8 cellular contexts compared by ENCODE assay signal in genomic region chr3:20041197-20041780, GRCh38. TPM values are rescaled to one million over a fixed set of nuclear protein-coding genes. Genes with fewer than 3 reads are reported as not detected.
A peak's percentile ranks its signal among the peaks of the same experiment; 100 is the strongest.
DNase-seq lines count a peak whose midpoint lies in the region; ATAC-seq, FAIRE-seq and TF ChIP-seq lines count a peak whose summit lies in the region.

No MANE protein-coding gene starts in this region.

- BruUV-seq in HepG2 (replicated peaks; lab: Mats Ljungman, UMichigan), result no TSS peak

- in situ Hi-C loops in HepG2 (cut with HindIII; ENCODE audit: extremely low pct_ligation_motif_present, low pct_unique_long_range_greater_than_20kb), result no loop called here

- CTCF ChIA-PET in HepG2 (lab: Yijun Ruan, JAX; ENCODE audit: low intra/inter-chr PET ratio, low total read pairs), result no interaction called here

- TF ChIP-seq CTCF in coronary artery (IDR thresholded peaks at IDR 0.05) (no peak), HepG2 (CRISPR knock-in tag; IDR thresholded peaks at IDR 0.05) (no peak; the same call in 1 of the 2 replicates)

- peak overlapping the region; percentile 52; the same call in 1 of the 2 replicates for H3K9ac ChIP-seq in HepG2 (ENCODE audit: insufficient read depth, low read depth, low read length)

- peak; percentile 70 for FAIRE-seq in HepG2 (lab: Jason Lieb, UNC)

- H3K27me3 ChIP-seq in HepG2 (ENCODE audit: control insufficient read depth in 1 of 2, insufficient read depth in 2 of 2, low read length in 2 of 2), result peaks cover 0 to 1% of the 10 kb centered on the region in 2 experiments; a peak in 2 of 5 replicates

- WGBS in HepG2 (ENCODE audit: low lambda C conversion rate), result 3% methylated on average over 9 of the region's 28 CpGs

- H2AFZ ChIP-seq in HepG2 (ENCODE audit: low read length), result no peak overlapping the region

- POLR2A ChIA-PET in HepG2 (lab: Yijun Ruan, JAX), result interaction anchor here (1.1 to 1.6 kb wide), 2 partner anchors 93 to 96 kb away, joined by 3 to 5 read pairs; no protein-coding TSS in a partner anchor

- no peak for TF ChIP-seq RAD21 in HepG2 (CRISPR knock-in tag; IDR thresholded peaks at IDR 0.05)

- no peaks in the 10 kb centered on the region; the same call in 1 of the 2 replicates for H4K20me1 ChIP-seq in HepG2 (ENCODE audit: insufficient read depth, low read length)

- no peaks in the 10 kb centered on the region for H3K9me3 ChIP-seq in HepG2 (ENCODE audit: low read length)

- TF ChIP-seq EP300 in HepG2 (IDR thresholded peaks at IDR 0.05; ENCODE audit: low read depth in 2 of 2, low read length in 2 of 2) (no peak), HepG2 (CRISPR knock-in tag; IDR thresholded peaks at IDR 0.05; ENCODE audit: borderline replicate concordance) (no peak)

- DNase-seq in NOMO-1 (lab: John Stamatoyannopoulos, UW; ENCODE audit: unreplicated experiment in 2 of 2), result peak; percentile 63 to 84
- DNase-seq in NOMO-1 treated with dmso at 0.1 percent for 144 hours (lab: John Stamatoyannopoulos, UW; ENCODE audit: unreplicated experiment), result no peak
- DNase-seq in NCI-H2196 (lab: John Stamatoyannopoulos, UW; ENCODE audit: unreplicated experiment), result peak; percentile 35
- DNase-seq in activated CD4-positive, alpha-beta T cell treated with anti-CD3 and anti-CD28 coated beads for 48 hours, result peak; percentile 87
- peak; percentile 89 for DNase-seq in coronary artery (ENCODE audit: low spot score)
- DNase-seq in HepG2 (ENCODE audit: low spot score), result peak; percentile 61
- DNase-seq in stimulated activated CD4-positive, alpha-beta T cell treated with anti-CD3 and anti-CD28 coated beads, Interleukin-2, amount 100 ng/mL, for 48 hours, result peak; percentile 71 to 73

- H3K4me2 ChIP-seq in HepG2 (ENCODE audit: low read depth, low read length), result peak overlapping the region; percentile 94

- H3K79me2 ChIP-seq in HepG2 (ENCODE audit: insufficient read depth, low read length), result no peaks in the 10 kb centered on the region

- intact Hi-C loops in HepG2 (cut with micrococcal nuclease; ENCODE audit: unreplicated experiment), result loop anchor here (2.0 to 5.0 kb wide), 3 partner anchors 86 to 281 kb away; partner anchors contain the start of gene RAB5A

- ATAC-seq in HG03025 (IDR thresholded peaks at IDR 0.05; ENCODE audit: low FRiP score, unreplicated experiment) (peak; percentile 38), HepG2 (peak; percentile 88)

- no peak for TF ChIP-seq POLR2A in HepG2 (IDR thresholded peaks at IDR 0.05; ENCODE audit: insufficient read depth in 1 of 2, low read depth in 2 of 2, low read length in 2 of 2)

- peak overlapping the region; percentile 92 for H3K4me3 ChIP-seq in coronary artery
- peak overlapping the region; percentile 66 to 78 (median 77) for H3K4me3 ChIP-seq in HepG2 (replicated peaks in 1 of 3; ENCODE audit: insufficient read depth in 1 of 3, low read depth in 2 of 3, low read length in 3 of 3)

- H3K27ac ChIP-seq in coronary artery, result peak overlapping the region; percentile 96 to 99
- no peak overlapping the region for H3K27ac ChIP-seq in HepG2 (ENCODE audit: extremely low read length, insufficient read depth, low read length)

- peaks cover 36% of the 10 kb centered on the region for H3K4me1 ChIP-seq in HepG2 (ENCODE audit: insufficient read depth, low read length)

- no peaks in the 10 kb centered on the region for H3K36me3 ChIP-seq in HepG2 (replicated peaks in 1 of 2; ENCODE audit: control insufficient read depth in 1 of 2, insufficient read depth in 2 of 2, low read length in 2 of 2)

TF ChIP-seq in HepG2, 621 proteins besides CTCF, POLR2A, EP300 and RAD21 (continues in another document):
- TF ChIP-seq ZNF263 (CRISPR knock-in tag; IDR thresholded peaks at IDR 0.05) (0 out of 2 replicates have a peak, but pooled peaks have one; percentile 37), THAP11 (CRISPR knock-in tag; IDR thresholded peaks at IDR 0.05) (peak; percentile 24; the same call in 1 of the 2 replicates), ZNF670 (CRISPR knock-in tag; IDR thresholded peaks at IDR 0.05; ENCODE audit: borderline replicate concordance) (0 out of 2 replicates have a peak, but pooled peaks have one; percentile 3), RORA (CRISPR knock-in tag; IDR thresholded peaks at IDR 0.05) (no peak), ZNF510 (CRISPR knock-in tag; IDR thresholded peaks at IDR 0.05; ENCODE audit: low read depth) (no peak), ZNF468 (CRISPR knock-in tag; IDR thresholded peaks at IDR 0.05) (no peak), PCBP2 (optimal IDR thresholded peaks at IDR 0.05; ENCODE audit: low read depth, low read length, poor library complexity, severe bottlenecking) (no peak), ATF7-NPFF (CRISPR knock-in tag; IDR thresholded peaks at IDR 0.05; ENCODE audit: low read depth) (0 out of 2 replicates have a peak, but pooled peaks have one; percentile 9), ZNF629 (CRISPR knock-in tag; conservative IDR thresholded peaks at IDR 0.05) (no peak), ATF3 (CRISPR knock-in tag; IDR thresholded peaks at IDR 0.05) (no peak), MZF1 (CRISPR knock-in tag; IDR thresholded peaks at IDR 0.05; ENCODE audit: borderline replicate concordance) (no peak), MXD4 (CRISPR knock-in tag; IDR thresholded peaks at IDR 0.05) (peak; percentile 41; the same call in 1 of the 2 replicates), ZBTB1 (CRISPR knock-in tag; IDR thresholded peaks at IDR 0.05; ENCODE audit: borderline replicate concordance) (no peak), ZFP36L1 (CRISPR knock-in tag; IDR thresholded peaks at IDR 0.05) (peak; percentile 42; the same call in 1 of the 2 replicates), JUND (CRISPR knock-in tag; IDR thresholded peaks at IDR 0.05) (no peak), ZNF660 (CRISPR knock-in tag; IDR thresholded peaks at IDR 0.05; ENCODE audit: borderline replicate concordance, low read depth) (no peak), ZFP36L2 (CRISPR knock-in tag; IDR thresholded peaks at IDR 0.05) (no peak)

RNA-seq across cellular contexts. Expression of gene KAT2B, which starts 1.0 kb away (rescaled TPM):
- 0.97 and 1.00 TPM in 2 replicates for total RNA-seq in HepG2 (2016; rRNA removed; fragmentation: Illumina TruSeq; extraction: Trizol)
- total RNA-seq in HepG2 (2016; cell fraction: cytosol; rRNA removed; fragmentation: Illumina TruSeq; extraction: Trizol; ENCODE audit: low read depth), result 0.09 and 0.30 TPM in 2 replicates
- total RNA-seq in HepG2 (2016; cell fraction: insoluble cytoplasmic fraction; rRNA removed; fragmentation: Illumina TruSeq; extraction: Trizol), result 1.5 and 2.1 TPM in 2 replicates
- 0.76 and 1.1 TPM in 2 replicates for total RNA-seq in HepG2 (2016; cell fraction: membrane; rRNA removed; fragmentation: Illumina TruSeq; extraction: Trizol)
- total RNA-seq in HepG2 (2016; cell fraction: nucleus; rRNA removed; fragmentation: Illumina TruSeq; extraction: Trizol), result 2.9 and 3.8 TPM in 2 replicates
- polyA plus RNA-seq in HepG2 (2011; rRNA removed), result 1.4 and 1.7 TPM in 2 replicates
- 0.52 and 0.92 TPM in 2 replicates for polyA plus RNA-seq in HepG2 (2011; cell fraction: cytosol; rRNA removed)
- 1.9 and 2.4 TPM in 2 replicates for polyA plus RNA-seq in HepG2 (2011; cell fraction: nucleus; rRNA removed)
- polyA plus RNA-seq in HepG2 (2012), result 1.3 and 1.7 TPM in 2 replicates
- 0.16 and 0.21 TPM in 2 replicates for polyA plus RNA-seq in HepG2 (2016; cell fraction: cytosol; fragmentation: Illumina TruSeq; extraction: Trizol; ENCODE audit: low read depth)
- polyA plus RNA-seq in HepG2 (2016; cell fraction: insoluble cytoplasmic fraction; fragmentation: Illumina TruSeq; extraction: Trizol; ENCODE audit: low read depth), result 1.2 and 1.7 TPM in 2 replicates
- polyA plus RNA-seq in HepG2 (2016; cell fraction: membrane; fragmentation: Illumina TruSeq; extraction: Trizol; ENCODE audit: low read depth), result 0.60 and 0.66 TPM in 2 replicates
- 2.6 and 3.1 TPM in 2 replicates for polyA plus RNA-seq in HepG2 (2016; cell fraction: nucleus; fragmentation: Illumina TruSeq; extraction: Trizol; ENCODE audit: insufficient read depth, low read depth)
- polyA minus RNA-seq in HepG2 (2011; rRNA and poly(A)+ RNA removed; ENCODE audit: low replicate concordance), result 1.3 and 6.1 TPM in 2 replicates
- 1.7 and 2.0 TPM in 2 replicates for polyA minus RNA-seq in HepG2 (2011; cell fraction: cytosol; rRNA and poly(A)+ RNA removed)
- polyA minus RNA-seq in HepG2 (2011; cell fraction: nucleus; rRNA and poly(A)+ RNA removed), result 3.2 and 4.8 TPM in 2 replicates

RNA-seq across cellular contexts. Expression of gene PP2D1, which starts 29.2 kb away (rescaled TPM):
- not detected in 2 replicates for total RNA-seq in HepG2 (2016; rRNA removed; fragmentation: Illumina TruSeq; extraction: Trizol)
- not detected in 2 replicates for total RNA-seq in HepG2 (2016; cell fraction: cytosol; rRNA removed; fragmentation: Illumina TruSeq; extraction: Trizol; ENCODE audit: low read depth)
- not detected in 2 replicates for total RNA-seq in HepG2 (2016; cell fraction: insoluble cytoplasmic fraction; rRNA removed; fragmentation: Illumina TruSeq; extraction: Trizol)
- not detected in 2 replicates for total RNA-seq in HepG2 (2016; cell fraction: membrane; rRNA removed; fragmentation: Illumina TruSeq; extraction: Trizol)
- total RNA-seq in HepG2 (2016; cell fraction: nucleus; rRNA removed; fragmentation: Illumina TruSeq; extraction: Trizol), result not detected in 2 replicates
- polyA plus RNA-seq in HepG2 (2011; rRNA removed), result not detected in 2 replicates
- polyA plus RNA-seq in HepG2 (2011; cell fraction: cytosol; rRNA removed), result not detected in 2 replicates
- not detected in 2 replicates for polyA plus RNA-seq in HepG2 (2011; cell fraction: nucleus; rRNA removed)
- 0.09 and 0.20 TPM in 2 replicates for polyA plus RNA-seq in HepG2 (2012)
- polyA plus RNA-seq in HepG2 (2016; cell fraction: cytosol; fragmentation: Illumina TruSeq; extraction: Trizol; ENCODE audit: low read depth), result not detected in 2 replicates
- not detected in 2 replicates for polyA plus RNA-seq in HepG2 (2016; cell fraction: insoluble cytoplasmic fraction; fragmentation: Illumina TruSeq; extraction: Trizol; ENCODE audit: low read depth)
- polyA plus RNA-seq in HepG2 (2016; cell fraction: membrane; fragmentation: Illumina TruSeq; extraction: Trizol; ENCODE audit: low read depth), result not detected in 2 replicates
- not detected in 2 replicates for polyA plus RNA-seq in HepG2 (2016; cell fraction: nucleus; fragmentation: Illumina TruSeq; extraction: Trizol; ENCODE audit: insufficient read depth, low read depth)
- polyA minus RNA-seq in HepG2 (2011; rRNA and poly(A)+ RNA removed; ENCODE audit: low replicate concordance), result not detected in 2 replicates
- not detected in 2 replicates for polyA minus RNA-seq in HepG2 (2011; cell fraction: cytosol; rRNA and poly(A)+ RNA removed)
- polyA minus RNA-seq in HepG2 (2011; cell fraction: nucleus; rRNA and poly(A)+ RNA removed), result not detected in 2 replicates
